In genomic region chr19:52369463-52370340, GRCh38 we compare ENCODE assay signal across 8 cellular contexts.
DNase-seq lines count a peak whose midpoint lies in the region; ATAC-seq lines count a peak whose summit lies in the region.

ZNF880 (plus strand) TSS chr19:52369923; CDS start chr19:52369966, 43 bp downstream.

- ATAC-seq in GM21367 (IDR thresholded peaks at IDR 0.05; ENCODE audit: unreplicated experiment), result no peak

- DNase-seq in COLO829 (ENCODE audit: low spot score), result peak; percentile 65
- peak; percentile 60 for DNase-seq in HCEC 1CT
- peak; percentile 87 to 92 for DNase-seq in NCI-H526 (lab: John Stamatoyannopoulos, UW)
- peak; percentile 90 for DNase-seq in activated T-cell treated with anti-CD3 and anti-CD28 coated beads for 24 hours (ENCODE audit: low read depth)
- DNase-seq in epidermal melanocyte (ENCODE audit: insufficient read length, low spot score), result peak; percentile 84
- peak; percentile 93 for DNase-seq in midbrain (lab: John Stamatoyannopoulos, UW)
- DNase-seq in stimulated activated CD8-positive, alpha-beta memory T cell treated with anti-CD3 and anti-CD28 coated beads, Interleukin-15, amount 100 ng/mL, for 24 hours (ENCODE audit: low read depth), result peak; percentile 87
